In genomic region chr19:17455711-17456123, GRCh38 we compare ENCODE assay signal across 1 cellular context.
TF ChIP-seq lines count a peak whose summit lies in the region.

No MANE protein-coding gene starts in this region.

TF ChIP-seq in K562, 482 proteins besides CTCF, POLR2A, EP300 and RAD21:
- TF ChIP-seq CTCFL (IDR thresholded peaks at IDR 0.05; ENCODE audit: borderline replicate concordance, insufficient read depth, low read depth, low read length, poor library complexity, severe bottlenecking) (no peak), ZBTB33 (CRISPR knock-in tag; IDR thresholded peaks at IDR 0.05) (peak; percentile 47; the same call in 1 of the 2 replicates), SMAD2 (IDR thresholded peaks at IDR 0.05; ENCODE audit: low read depth, low read length) (no peak)
TF ChIP-seq in K562: peak in this region for 1.
